1 cellular context compared by ENCODE assay signal in genomic region chr11:76120513-76121081, GRCh38.
TF ChIP-seq lines count a peak whose summit lies in the region.

No MANE protein-coding gene starts in this region.

TF ChIP-seq in GM23338, 12 proteins besides CTCF, POLR2A, EP300 and RAD21:
- TF ChIP-seq ZNF462 (CRISPR knock-in tag; IDR thresholded peaks at IDR 0.05) (no peak), POLR2AphosphoS5 (IDR thresholded peaks at IDR 0.05; ENCODE audit: low read depth) (no peak), EZH2phosphoT487 (IDR thresholded peaks at IDR 0.05; ENCODE audit: unreplicated experiment) (no peak), ZNF331 (CRISPR knock-in tag; IDR thresholded peaks at IDR 0.05; ENCODE audit: low read depth) (no peak), JUNB (IDR thresholded peaks at IDR 0.05; ENCODE audit: unreplicated experiment) (no peak), NANOG (IDR thresholded peaks at IDR 0.05; ENCODE audit: borderline replicate concordance) (no peak), EZH2 (IDR thresholded peaks at IDR 0.05; ENCODE audit: low read depth, unreplicated experiment) (no peak), CREB1 (CRISPR knock-in tag; IDR thresholded peaks at IDR 0.05; ENCODE audit: low read depth) (no peak), STAT1 (IDR thresholded peaks at IDR 0.05; ENCODE audit: unreplicated experiment) (no peak), ZNF114 (CRISPR knock-in tag; IDR thresholded peaks at IDR 0.05) (no peak), ETS1 (IDR thresholded peaks at IDR 0.05) (no peak), REST (IDR thresholded peaks at IDR 0.05; ENCODE audit: unreplicated experiment) (no peak)
